In the genomic region with DNA sequence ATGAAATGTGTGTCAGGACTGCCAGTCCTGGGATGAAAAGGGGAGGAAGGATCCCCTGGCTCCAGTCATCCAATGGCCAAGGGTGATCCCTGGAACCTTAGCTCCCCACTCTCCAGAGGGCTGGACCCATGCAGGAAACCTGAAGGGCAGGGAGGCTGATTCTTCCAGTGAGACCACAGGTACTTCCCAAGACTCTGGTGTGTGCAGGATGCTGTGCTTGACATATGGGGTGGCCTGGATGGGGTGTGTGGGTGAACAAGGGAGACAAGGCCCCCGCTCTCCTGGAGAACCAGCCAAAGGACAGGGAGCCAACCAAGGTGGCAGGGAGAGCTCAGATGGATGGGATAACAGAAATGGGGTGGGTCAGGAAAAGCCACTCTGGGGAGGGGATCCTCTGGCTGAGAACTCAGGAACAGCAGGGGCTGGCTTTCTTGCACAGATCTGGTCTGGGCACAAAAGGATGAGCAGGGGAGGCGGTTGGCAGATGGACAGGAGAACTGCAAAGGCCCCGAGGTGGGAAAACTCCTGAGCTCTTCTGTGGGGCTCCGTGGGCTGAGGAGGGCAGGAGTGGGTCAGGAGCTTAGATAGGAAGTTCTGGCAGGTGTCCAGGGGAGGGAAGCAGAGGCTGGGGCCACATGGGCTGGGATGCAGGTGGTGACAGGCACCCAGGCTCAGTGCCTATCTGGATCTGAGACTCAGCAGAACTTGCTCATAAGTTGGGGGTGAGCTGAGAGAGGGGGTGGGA, we compare ENCODE assay signal across 36 cellular contexts.
DNase-seq lines count a peak whose midpoint lies in the region; ATAC-seq, FAIRE-seq and TF ChIP-seq lines count a peak whose summit lies in the region.
"Had no signal": no experiment of that assay in that cellular context is flagged by ENCODE, and none has a peak within 500 bp of the region (broad histone marks: within the 10 kb centered on the region; RNA-seq: fewer than 3 reads in every experiment).

No MANE protein-coding gene starts in this region.

- no peak overlapping the region for H3K27ac ChIP-seq in astrocyte (ENCODE audit: low read depth, low read length)
- no peak overlapping the region for H3K27ac ChIP-seq in kidney (ENCODE audit: low read depth in 2 of 2, low read length in 2 of 2)
- H3K27ac ChIP-seq in spleen = no peak overlapping the region
- H3K27ac ChIP-seq in Peyer's patch = no peak overlapping the region
- H3K27ac ChIP-seq: A549, gastrocnemius medialis had no signal

- H3K79me2 ChIP-seq in astrocyte (ENCODE audit: insufficient read depth, low read length) = peaks cover 66% of the 10 kb centered on the region

- H3K4me3 ChIP-seq in astrocyte (ENCODE audit: insufficient read depth, low read depth, low read length) (no peak overlapping the region), kidney (ENCODE audit: low read length in 2 of 2) (no peak overlapping the region), spleen (no peak overlapping the region), Peyer's patch (no peak overlapping the region)
- H3K4me3 ChIP-seq: A549, gastrocnemius medialis, thyroid gland had no signal

- H4K20me1 ChIP-seq in astrocyte (ENCODE audit: insufficient read depth, low read length) = peaks cover 68% of the 10 kb centered on the region

- H3K4me3 Mint-ChIP-seq in astrocyte (ENCODE audit: unreplicated experiment) = no peak overlapping the region
- H3K4me3 Mint-ChIP-seq: activated naive CD8-positive, alpha-beta T cell treated with anti-CD3 and anti-CD28 coated beads for 36 hours; activated T-cell treated with anti-CD3 and anti-CD28 coated beads, Interleukin-2, amount 50 U/mL, for 24 hours; CD4-positive, CD25-positive, alpha-beta regulatory T cell; nephron progenitor cell had no signal

- H3K9me3 ChIP-seq in astrocyte (ENCODE audit: insufficient read depth, low read depth, low read length) (no peaks in the 10 kb centered on the region), kidney (ENCODE audit: control insufficient read depth in 1 of 2, low read length in 2 of 2) (no peaks in the 10 kb centered on the region), spleen (no peaks in the 10 kb centered on the region), Peyer's patch (no peaks in the 10 kb centered on the region)
- H3K9me3 ChIP-seq: A549, gastrocnemius medialis, thyroid gland had no signal

- H3K36me3 ChIP-seq in astrocyte (ENCODE audit: insufficient read depth, low read length) (peaks cover 2% of the 10 kb centered on the region), kidney (ENCODE audit: control insufficient read depth in 1 of 2, insufficient read depth in 2 of 2, low read length in 2 of 2) (no peaks in the 10 kb centered on the region), spleen (no peaks in the 10 kb centered on the region), Peyer's patch (no peaks in the 10 kb centered on the region)
- H3K36me3 ChIP-seq: gastrocnemius medialis, thyroid gland had no signal

- H3K4me2 ChIP-seq in astrocyte (ENCODE audit: low read length) = no peak overlapping the region
- H3K4me2 ChIP-seq: A549 had no signal

- peak; percentile 35 for DNase-seq in activated CD8-positive, alpha-beta memory T cell treated with anti-CD3 and anti-CD28 coated beads for 24 hours
- no peak for DNase-seq in activated CD8-positive, alpha-beta memory T cell treated with anti-CD3 and anti-CD28 coated beads, Interleukin-2, amount 50 U/mL, for 4 hours
- no peak for DNase-seq in astrocyte (ENCODE audit: low read depth)
- peak; percentile 28 for DNase-seq in kidney
- peak; percentile 51 for DNase-seq in spleen
- no peak for DNase-seq in Peyer's patch
- DNase-seq in NCI-H526 (lab: John Stamatoyannopoulos, UW) = no peak
- DNase-seq: activated CD4-positive, CD25-positive, alpha-beta regulatory T cell treated with anti-CD3 and anti-CD28 coated beads, Interleukin-2, amount 50 U/mL, for 72 hours; activated gamma-delta T cell; activated naive CD8-positive, alpha-beta T cell treated with anti-CD3 and anti-CD28 coated beads for 36 hours; activated T-cell treated with anti-CD3 and anti-CD28 coated beads, Interleukin-2, amount 50 U/mL, for 24 hours; aorta; Calu3; caudate nucleus; CD4-positive, CD25-positive, alpha-beta regulatory T cell; dermis blood vessel endothelial cell; DND-41; gastrocnemius medialis; GF-D8; hippocampal formation; KBM-7; left colon; mammary epithelial cell; NCI-H1105; NCI-H1930; NCI-H2227 treated with DMSO at 0.1 percent for 48 hours; NCI-H526 treated with DMSO at 0.1 percent for 48 hours; nephron progenitor cell; right cardiac atrium; SHP77; stimulated activated CD4-positive, alpha-beta T cell treated with anti-CD3 and anti-CD28 coated beads, Interleukin-2, amount 100 ng/mL, for 48 hours; T-helper 2 cell had no signal

- peaks cover 14% of the 10 kb centered on the region for H3K27me3 Mint-ChIP-seq in astrocyte (ENCODE audit: low read depth, unreplicated experiment)
- H3K27me3 Mint-ChIP-seq: activated naive CD8-positive, alpha-beta T cell treated with anti-CD3 and anti-CD28 coated beads for 36 hours; CD4-positive, CD25-positive, alpha-beta regulatory T cell had no signal

- TF ChIP-seq POLR2A in spleen (IDR thresholded peaks at IDR 0.05) (no peak), Peyer's patch (IDR thresholded peaks at IDR 0.05) (no peak)

- no peaks in the 10 kb centered on the region for H3K9me3 Mint-ChIP-seq in astrocyte (ENCODE audit: unreplicated experiment)
- H3K9me3 Mint-ChIP-seq: activated naive CD8-positive, alpha-beta T cell treated with anti-CD3 and anti-CD28 coated beads for 36 hours; activated T-cell treated with anti-CD3 and anti-CD28 coated beads, Interleukin-2, amount 50 U/mL, for 24 hours; CD4-positive, CD25-positive, alpha-beta regulatory T cell; nephron progenitor cell had no signal

- H3K27me3 ChIP-seq in astrocyte (ENCODE audit: insufficient read depth, low read length) (no peaks in the 10 kb centered on the region), spleen (replicated peaks in 1 of 7) (no peaks in the 10 kb centered on the region), Peyer's patch (no peaks in the 10 kb centered on the region)
- H3K27me3 ChIP-seq: gastrocnemius medialis, thyroid gland had no signal

- intact Hi-C loops in kidney (cut with DNase I) = no loop called here
- intact Hi-C loops in spleen (cut with DNase I; ENCODE audit: low total_unique reads) = loop anchor here (10.0 kb wide), 1 partner anchor 140 kb away; no protein-coding TSS in a partner anchor

- FAIRE-seq in astrocyte (lab: Jason Lieb, UNC) (no peak), kidney (lab: Jason Lieb, UNC) (no peak)
- FAIRE-seq: A549, HTR-8/SVneo had no signal

- H3K9ac ChIP-seq in astrocyte (ENCODE audit: low read length) (no peak overlapping the region), kidney (ENCODE audit: low read length in 2 of 2) (no peak overlapping the region)

- WGBS in spleen, 5 donors = 63 to 81% (median 67%) methylated on average over 4 of the region's 4 CpGs

- H3K4me1 ChIP-seq in astrocyte (ENCODE audit: insufficient read depth, low read length) = peaks cover under 1% of the 10 kb centered on the region
- H3K4me1 ChIP-seq in kidney (ENCODE audit: control insufficient read depth in 1 of 2, insufficient read depth in 1 of 2, low read depth in 1 of 2, low read length in 2 of 2) = no peaks in the 10 kb centered on the region
- peaks cover 0 to 17% (median 5%) of the 10 kb centered on the region in 6 donors for H3K4me1 ChIP-seq in spleen
- no peaks in the 10 kb centered on the region for H3K4me1 ChIP-seq in Peyer's patch
- H3K4me1 ChIP-seq: gastrocnemius medialis had no signal

- H3K36me3 Mint-ChIP-seq in astrocyte (ENCODE audit: low read depth, unreplicated experiment) = no peaks in the 10 kb centered on the region
- H3K36me3 Mint-ChIP-seq: activated naive CD8-positive, alpha-beta T cell treated with anti-CD3 and anti-CD28 coated beads for 36 hours; CD4-positive, CD25-positive, alpha-beta regulatory T cell had no signal

- peak overlapping the region; percentile 26 for H3K27ac Mint-ChIP-seq in astrocyte (ENCODE audit: unreplicated experiment)
- H3K27ac Mint-ChIP-seq: activated naive CD8-positive, alpha-beta T cell treated with anti-CD3 and anti-CD28 coated beads for 36 hours; activated T-cell treated with anti-CD3 and anti-CD28 coated beads, Interleukin-2, amount 50 U/mL, for 24 hours; CD4-positive, CD25-positive, alpha-beta regulatory T cell; nephron progenitor cell had no signal

- TF ChIP-seq CTCF in astrocyte (IDR thresholded peaks at IDR 0.05; ENCODE audit: insufficient read depth, low read depth, low read length) (no peak), kidney (IDR thresholded peaks at IDR 0.05; ENCODE audit: borderline replicate concordance, extremely low read depth, insufficient read depth) (no peak), spleen (IDR thresholded peaks at IDR 0.05 in 8 of 11, conservative IDR thresholded peaks at IDR 0.05 in 3 of 11) (no peak), Peyer's patch (IDR thresholded peaks at IDR 0.05) (no peak)

- no peaks in the 10 kb centered on the region for H3K4me1 Mint-ChIP-seq in astrocyte (ENCODE audit: low read depth, unreplicated experiment)
- H3K4me1 Mint-ChIP-seq: activated naive CD8-positive, alpha-beta T cell treated with anti-CD3 and anti-CD28 coated beads for 36 hours; CD4-positive, CD25-positive, alpha-beta regulatory T cell had no signal

- no peak for ATAC-seq in HG02610 (IDR thresholded peaks at IDR 0.05; ENCODE audit: unreplicated experiment)
- ATAC-seq: A549, gastrocnemius medialis, left colon, right cardiac atrium had no signal

- no peak overlapping the region for H2AFZ ChIP-seq in astrocyte (ENCODE audit: low read depth, low read length)

Comparison
In these comparisons a context has a peak if more than half of its experiments do, and no peak if none do; other contexts are left out.
1. DNase-seq: peak in activated CD8-positive, alpha-beta memory T cell treated with anti-CD3 and anti-CD28 coated beads for 24 hours (single experiment), kidney (single experiment) and spleen (single experiment); none in activated CD8-positive, alpha-beta memory T cell treated with anti-CD3 and anti-CD28 coated beads, Interleukin-2, amount 50 U/mL, for 4 hours (single experiment), astrocyte (single experiment), Peyer's patch (0 of 3) and NCI-H526 (0 of 2).